Comparison of ENCODE assay signal across 28 cellular contexts in genomic region chr5:51838459-51839253, GRCh38.
"Had no signal": no experiment of that assay in that cellular context is flagged by ENCODE, and none has a peak within 500 bp of the region (broad histone marks: within the 10 kb centered on the region; RNA-seq: fewer than 3 reads in every experiment).

No MANE protein-coding gene starts in this region.

- DNase-seq: activated CD4-positive, alpha-beta memory T cell treated with anti-CD3 and anti-CD28 coated beads, Interleukin-2, amount 10 ng/mL, durations not matched to agents 7 days and 5 days; activated CD4-positive, alpha-beta T cell treated with anti-CD3 and anti-CD28 coated beads, Interleukin-2, amount 10 ng/mL, durations not matched to agents 7 days and 5 days; activated CD4-positive, CD25-positive, alpha-beta regulatory T cell treated with anti-CD3 and anti-CD28 coated beads, Interleukin-2, amount 50 U/mL, for 72 hours; activated CD8-positive, alpha-beta memory T cell treated with anti-CD3 and anti-CD28 coated beads, Interleukin-2, amount 50 U/mL, for 48 hours; activated gamma-delta T cell treated with Interleukin-2 at 50 U/mL for 16 hours; activated naive CD8-positive, alpha-beta T cell treated with anti-CD3 and anti-CD28 coated beads, Interleukin-2, amount 50 U/mL, for 24 hours; activated T-cell treated with anti-CD3 and anti-CD28 coated beads, Interleukin-2, amount 50 U/mL, for 4 hours; amygdala; caudate nucleus; foreskin keratinocyte; heart left ventricle; left ventricle myocardium superior; naive B cell; nephron progenitor cell; ovary; retina; stimulated activated CD4-positive, alpha-beta T cell treated with anti-CD3 and anti-CD28 coated beads, Interleukin-4, amount 100 ng/mL, for 24 hours; T-helper 2 cell had no signal

- H3K4me1 ChIP-seq: foreskin keratinocyte, heart left ventricle had no signal

- H3K4me1 Mint-ChIP-seq: activated CD4-positive, alpha-beta memory T cell treated with anti-CD3 and anti-CD28 coated beads, Interleukin-2, amount 10 ng/mL, durations not matched to agents 7 days and 5 days; activated CD4-positive, alpha-beta T cell treated with anti-CD3 and anti-CD28 coated beads, Interleukin-2, amount 10 ng/mL, durations not matched to agents 7 days and 5 days; activated naive CD4-positive, alpha-beta T cell treated with anti-CD3 and anti-CD28 coated beads, Interleukin-2, amount 50 U/mL, for 24 hours; activated naive CD8-positive, alpha-beta T cell treated with anti-CD3 and anti-CD28 coated beads, Interleukin-2, amount 50 U/mL, for 24 hours; activated T-helper 17 cell treated with anti-CD3 and anti-CD28 coated beads, Interleukin-2, amount 50 U/mL, for 72 hours; naive B cell; stimulated activated effector memory CD8-positive, alpha-beta T cell treated with anti-CD3 and anti-CD28 coated beads, Interleukin-12 subunit alpha, Interleukin-12 subunit beta, amount 100 ng/mL, for 72 hours had no signal

- H3K36me3 ChIP-seq: heart left ventricle, ovary, thoracic aorta had no signal

- H3K9me3 Mint-ChIP-seq: activated CD4-positive, alpha-beta T cell treated with anti-CD3 and anti-CD28 coated beads, Interleukin-2, amount 10 ng/mL, durations not matched to agents 7 days and 5 days; activated naive CD8-positive, alpha-beta T cell treated with anti-CD3 and anti-CD28 coated beads, Interleukin-2, amount 50 U/mL, for 24 hours; activated T-helper 17 cell treated with anti-CD3 and anti-CD28 coated beads, Interleukin-2, amount 50 U/mL, for 72 hours; stimulated activated naive CD8-positive, alpha-beta T cell treated with anti-CD3 and anti-CD28 coated beads, Interleukin-15, Interleukin-2, amounts not matched to agents 100 ng/mL and 50 ng/mL, for 24 hours; type B pancreatic cell had no signal

- ATAC-seq: activated naive CD8-positive, alpha-beta T cell treated with anti-CD3 and anti-CD28 coated beads, Interleukin-2, amount 50 U/mL, for 24 hours; activated T-cell treated with anti-CD3 and anti-CD28 coated beads, Interleukin-2, amount 50 U/mL, for 4 hours; activated T-helper 17 cell treated with anti-CD3 and anti-CD28 coated beads, Interleukin-2, amount 50 U/mL, for 72 hours; esophagus mucosa; foreskin keratinocyte; heart left ventricle; left ventricle myocardium superior; sciatic nerve; stimulated activated effector memory CD8-positive, alpha-beta T cell treated with anti-CD3 and anti-CD28 coated beads, Interleukin-12 subunit alpha, Interleukin-12 subunit beta, amount 100 ng/mL, for 72 hours had no signal

- H3K27ac Mint-ChIP-seq: activated CD4-positive, alpha-beta memory T cell treated with anti-CD3 and anti-CD28 coated beads, Interleukin-2, amount 10 ng/mL, durations not matched to agents 7 days and 5 days; activated CD4-positive, alpha-beta T cell treated with anti-CD3 and anti-CD28 coated beads, Interleukin-2, amount 10 ng/mL, durations not matched to agents 7 days and 5 days; activated naive CD4-positive, alpha-beta T cell treated with anti-CD3 and anti-CD28 coated beads, Interleukin-2, amount 50 U/mL, for 24 hours; activated naive CD8-positive, alpha-beta T cell treated with anti-CD3 and anti-CD28 coated beads, Interleukin-2, amount 50 U/mL, for 24 hours; activated T-helper 17 cell treated with anti-CD3 and anti-CD28 coated beads, Interleukin-2, amount 50 U/mL, for 72 hours; naive B cell; nephron progenitor cell; progenitor cell of endocrine pancreas; stimulated activated effector memory CD8-positive, alpha-beta T cell treated with anti-CD3 and anti-CD28 coated beads, Interleukin-12 subunit alpha, Interleukin-12 subunit beta, amount 100 ng/mL, for 72 hours; stimulated activated naive CD8-positive, alpha-beta T cell treated with anti-CD3 and anti-CD28 coated beads, Interleukin-15, Interleukin-2, amounts not matched to agents 100 ng/mL and 50 ng/mL, for 24 hours; type B pancreatic cell had no signal

- H3K27ac ChIP-seq: foreskin keratinocyte, heart left ventricle, ovary, skin epidermis, thoracic aorta had no signal

- H3K27me3 Mint-ChIP-seq: activated CD4-positive, alpha-beta memory T cell treated with anti-CD3 and anti-CD28 coated beads, Interleukin-2, amount 10 ng/mL, durations not matched to agents 7 days and 5 days; activated CD4-positive, alpha-beta T cell treated with anti-CD3 and anti-CD28 coated beads, Interleukin-2, amount 10 ng/mL, durations not matched to agents 7 days and 5 days; activated naive CD4-positive, alpha-beta T cell treated with anti-CD3 and anti-CD28 coated beads, Interleukin-2, amount 50 U/mL, for 24 hours; activated naive CD8-positive, alpha-beta T cell treated with anti-CD3 and anti-CD28 coated beads, Interleukin-2, amount 50 U/mL, for 24 hours; activated T-helper 17 cell treated with anti-CD3 and anti-CD28 coated beads, Interleukin-2, amount 50 U/mL, for 72 hours; naive B cell; progenitor cell of endocrine pancreas; stimulated activated naive CD8-positive, alpha-beta T cell treated with anti-CD3 and anti-CD28 coated beads, Interleukin-15, Interleukin-2, amounts not matched to agents 100 ng/mL and 50 ng/mL, for 24 hours; type B pancreatic cell had no signal

- H3K27me3 ChIP-seq: foreskin keratinocyte, heart left ventricle, ovary had no signal

- H3K4me3 ChIP-seq: heart left ventricle, ovary, skin epidermis, thoracic aorta had no signal

- H3K4me3 Mint-ChIP-seq: activated CD4-positive, alpha-beta memory T cell treated with anti-CD3 and anti-CD28 coated beads, Interleukin-2, amount 10 ng/mL, durations not matched to agents 7 days and 5 days; activated CD4-positive, alpha-beta T cell treated with anti-CD3 and anti-CD28 coated beads, Interleukin-2, amount 10 ng/mL, durations not matched to agents 7 days and 5 days; activated naive CD4-positive, alpha-beta T cell treated with anti-CD3 and anti-CD28 coated beads, Interleukin-2, amount 50 U/mL, for 24 hours; activated naive CD8-positive, alpha-beta T cell treated with anti-CD3 and anti-CD28 coated beads, Interleukin-2, amount 50 U/mL, for 24 hours; activated T-cell treated with anti-CD3 and anti-CD28 coated beads, Interleukin-2, amount 50 U/mL, for 4 hours; activated T-helper 17 cell treated with anti-CD3 and anti-CD28 coated beads, Interleukin-2, amount 50 U/mL, for 72 hours; naive B cell; nephron progenitor cell; stimulated activated effector memory CD8-positive, alpha-beta T cell treated with anti-CD3 and anti-CD28 coated beads, Interleukin-12 subunit alpha, Interleukin-12 subunit beta, amount 100 ng/mL, for 72 hours; stimulated activated naive CD8-positive, alpha-beta T cell treated with anti-CD3 and anti-CD28 coated beads, Interleukin-15, Interleukin-2, amounts not matched to agents 100 ng/mL and 50 ng/mL, for 24 hours; type B pancreatic cell had no signal

- H3K36me3 Mint-ChIP-seq: activated naive CD4-positive, alpha-beta T cell treated with anti-CD3 and anti-CD28 coated beads, Interleukin-2, amount 50 U/mL, for 24 hours; naive B cell; stimulated activated effector memory CD8-positive, alpha-beta T cell treated with anti-CD3 and anti-CD28 coated beads, Interleukin-12 subunit alpha, Interleukin-12 subunit beta, amount 100 ng/mL, for 72 hours; type B pancreatic cell had no signal

- H3K9me3 ChIP-seq: heart left ventricle, ovary, thoracic aorta had no signal
